13 cellular contexts compared by ENCODE assay signal in genomic region chr12:26636710-26637328, GRCh38.
DNase-seq lines count a peak whose midpoint lies in the region; ATAC-seq and TF ChIP-seq lines count a peak whose summit lies in the region.
"Had no signal": no experiment of that assay in that cellular context is flagged by ENCODE, and none has a peak within 500 bp of the region (broad histone marks: within the 10 kb centered on the region; RNA-seq: fewer than 3 reads in every experiment).

No MANE protein-coding gene starts in this region.

- H2AFZ ChIP-seq in osteoblast (ENCODE audit: low read length) = no peak overlapping the region

- no peak overlapping the region for H3K4me2 ChIP-seq in osteoblast (ENCODE audit: insufficient read depth, low read length)

- no peaks in the 10 kb centered on the region for H3K36me3 ChIP-seq in esophagus muscularis mucosa
- H3K36me3 ChIP-seq in osteoblast (ENCODE audit: insufficient read depth, low read length) = no peaks in the 10 kb centered on the region
- H3K36me3 ChIP-seq in upper lobe of left lung = no peaks in the 10 kb centered on the region

- H3K27ac ChIP-seq in esophagus muscularis mucosa (replicated peaks in 1 of 4) = peak overlapping the region; percentile 42 to 68 (median 60)
- H3K27ac ChIP-seq in osteoblast (ENCODE audit: low read depth, low read length) = peak overlapping the region; percentile 14
- no peak overlapping the region for H3K27ac ChIP-seq in upper lobe of left lung

- H3K9me3 ChIP-seq in esophagus muscularis mucosa (no peaks in the 10 kb centered on the region), osteoblast (ENCODE audit: low read depth, low read length) (no peaks in the 10 kb centered on the region), upper lobe of left lung (no peaks in the 10 kb centered on the region)

- TF ChIP-seq CTCF in esophagus muscularis mucosa (IDR thresholded peaks at IDR 0.05) = no peak
- TF ChIP-seq CTCF in osteoblast (IDR thresholded peaks at IDR 0.05; ENCODE audit: extremely low read depth, low read depth, low read length) = no peak
- no peak for TF ChIP-seq CTCF in upper lobe of left lung (IDR thresholded peaks at IDR 0.05)

- intact Hi-C loops in esophagus muscularis mucosa (cut with DNase I) = loop anchor here (10.0 kb wide), 1 partner anchor 538 kb away; no protein-coding TSS in a partner anchor

- no peak overlapping the region for H3K4me3 Mint-ChIP-seq in activated CD8-positive, alpha-beta memory T cell treated with anti-CD3 and anti-CD28 coated beads, Interleukin-2, amount 10 ng/mL, durations not matched to agents 7 days and 5 days
- H3K4me3 Mint-ChIP-seq: activated naive CD8-positive, alpha-beta T cell; CD4-positive, CD25-positive, alpha-beta regulatory T cell; effector memory CD8-positive, alpha-beta T cell had no signal

- no peak for ATAC-seq in HG02973 (IDR thresholded peaks at IDR 0.05; ENCODE audit: unreplicated experiment)
- ATAC-seq in GM21737 (IDR thresholded peaks at IDR 0.05; ENCODE audit: unreplicated experiment) = no peak
- ATAC-seq in upper lobe of left lung (ENCODE audit: low FRiP score in 2 of 2) = no peak
- no peak for ATAC-seq in activated CD8-positive, alpha-beta memory T cell treated with anti-CD3 and anti-CD28 coated beads, Interleukin-2, amount 10 ng/mL, durations not matched to agents 7 days and 5 days
- ATAC-seq: effector memory CD8-positive, alpha-beta T cell had no signal

- peaks cover 3% of the 10 kb centered on the region for H3K36me3 Mint-ChIP-seq in activated CD8-positive, alpha-beta memory T cell treated with anti-CD3 and anti-CD28 coated beads, Interleukin-2, amount 10 ng/mL, durations not matched to agents 7 days and 5 days

- H3K4me1 ChIP-seq in esophagus muscularis mucosa = peaks cover 0 to 74% (median 60%) of the 10 kb centered on the region in 4 donors
- H3K4me1 ChIP-seq in osteoblast (ENCODE audit: insufficient read depth, low read length) = peaks cover 29% of the 10 kb centered on the region
- no peaks in the 10 kb centered on the region for H3K4me1 ChIP-seq in upper lobe of left lung

- H3K4me3 ChIP-seq in esophagus muscularis mucosa (no peak overlapping the region), osteoblast (ENCODE audit: insufficient read depth, low read length) (no peak overlapping the region), upper lobe of left lung (no peak overlapping the region)

- no peaks in the 10 kb centered on the region for H4K20me1 ChIP-seq in osteoblast (ENCODE audit: insufficient read depth, low read length)

- CTCF ChIA-PET in activated CD8-positive, alpha-beta memory T cell treated with anti-CD3 and anti-CD28 coated beads, Interleukin-2, amount 10 ng/mL, durations not matched to agents 7 days and 5 days (lab: Charles Lee) = interaction anchor here (2.4 kb wide), 1 partner anchor 15 kb away, joined by 7 read pairs; no protein-coding TSS in a partner anchor

- no peaks in the 10 kb centered on the region for H3K9me3 Mint-ChIP-seq in activated CD8-positive, alpha-beta memory T cell treated with anti-CD3 and anti-CD28 coated beads, Interleukin-2, amount 10 ng/mL, durations not matched to agents 7 days and 5 days (ENCODE audit: low read depth)
- H3K9me3 Mint-ChIP-seq: effector memory CD8-positive, alpha-beta T cell had no signal

- WGBS in esophagus muscularis mucosa = 60% methylated on average over 2 of the region's 2 CpGs
- WGBS in upper lobe of left lung, 2 donors = 59 to 63% methylated on average over 2 of the region's 2 CpGs

- H3K79me2 ChIP-seq in osteoblast (ENCODE audit: insufficient read depth, low read length) = no peaks in the 10 kb centered on the region

- DNase-seq in ELR (ENCODE audit: low read depth) = peak; percentile 82
- DNase-seq in RPMI7951 (ENCODE audit: low read depth) = peak; percentile 50
- no peak for DNase-seq in esophagus muscularis mucosa (ENCODE audit: extremely low spot score)
- peak; percentile 30 for DNase-seq in osteoblast (ENCODE audit: insufficient read length, low spot score, missing footprints)
- no peak for DNase-seq in upper lobe of left lung
- DNase-seq in activated CD8-positive, alpha-beta memory T cell treated with anti-CD3 and anti-CD28 coated beads, Interleukin-2, amount 10 ng/mL, durations not matched to agents 7 days and 5 days = no peak
- DNase-seq: CD4-positive, CD25-positive, alpha-beta regulatory T cell; effector memory CD8-positive, alpha-beta T cell; H7; NCI-H187 treated with DMSO at 0.1 percent for 48 hours had no signal

- TF ChIP-seq EP300 in esophagus muscularis mucosa (IDR thresholded peaks at IDR 0.05) (peak; percentile 28), upper lobe of left lung (IDR thresholded peaks at IDR 0.05) (no peak)

- no peaks in the 10 kb centered on the region for H3K27me3 Mint-ChIP-seq in activated CD8-positive, alpha-beta memory T cell treated with anti-CD3 and anti-CD28 coated beads, Interleukin-2, amount 10 ng/mL, durations not matched to agents 7 days and 5 days
- H3K27me3 Mint-ChIP-seq: activated naive CD8-positive, alpha-beta T cell; CD4-positive, CD25-positive, alpha-beta regulatory T cell; effector memory CD8-positive, alpha-beta T cell had no signal

- H3K27me3 ChIP-seq in esophagus muscularis mucosa (no peaks in the 10 kb centered on the region), osteoblast (ENCODE audit: insufficient read depth, low read length) (no peaks in the 10 kb centered on the region), upper lobe of left lung (no peaks in the 10 kb centered on the region)

- peaks cover 5% of the 10 kb centered on the region for H3K4me1 Mint-ChIP-seq in activated CD8-positive, alpha-beta memory T cell treated with anti-CD3 and anti-CD28 coated beads, Interleukin-2, amount 10 ng/mL, durations not matched to agents 7 days and 5 days

- no peak overlapping the region for H3K27ac Mint-ChIP-seq in activated CD8-positive, alpha-beta memory T cell treated with anti-CD3 and anti-CD28 coated beads, Interleukin-2, amount 10 ng/mL, durations not matched to agents 7 days and 5 days
- H3K27ac Mint-ChIP-seq: activated naive CD8-positive, alpha-beta T cell; CD4-positive, CD25-positive, alpha-beta regulatory T cell; effector memory CD8-positive, alpha-beta T cell had no signal

- no peak for TF ChIP-seq POLR2A in esophagus muscularis mucosa (IDR thresholded peaks at IDR 0.05; ENCODE audit: low read depth)
- TF ChIP-seq POLR2A in upper lobe of left lung (IDR thresholded peaks at IDR 0.05) = no peak

Comparison
In these comparisons a context has a peak if more than half of its experiments do, and no peak if none do; other contexts are left out.
1. DNase-seq: peak in ELR (single experiment), RPMI7951 (single experiment) and osteoblast (single experiment); none in esophagus muscularis mucosa (single experiment), upper lobe of left lung (0 of 2) and activated CD8-positive, alpha-beta memory T cell treated with anti-CD3 and anti-CD28 coated beads, Interleukin-2, amount 10 ng/mL, durations not matched to agents 7 days and 5 days (single experiment).
2. H3K27ac ChIP-seq: peak in esophagus muscularis mucosa (4 of 4) and osteoblast (single experiment); none in upper lobe of left lung (0 of 4).